Comparison of ENCODE assay signal across 8 cellular contexts in the genomic region with DNA sequence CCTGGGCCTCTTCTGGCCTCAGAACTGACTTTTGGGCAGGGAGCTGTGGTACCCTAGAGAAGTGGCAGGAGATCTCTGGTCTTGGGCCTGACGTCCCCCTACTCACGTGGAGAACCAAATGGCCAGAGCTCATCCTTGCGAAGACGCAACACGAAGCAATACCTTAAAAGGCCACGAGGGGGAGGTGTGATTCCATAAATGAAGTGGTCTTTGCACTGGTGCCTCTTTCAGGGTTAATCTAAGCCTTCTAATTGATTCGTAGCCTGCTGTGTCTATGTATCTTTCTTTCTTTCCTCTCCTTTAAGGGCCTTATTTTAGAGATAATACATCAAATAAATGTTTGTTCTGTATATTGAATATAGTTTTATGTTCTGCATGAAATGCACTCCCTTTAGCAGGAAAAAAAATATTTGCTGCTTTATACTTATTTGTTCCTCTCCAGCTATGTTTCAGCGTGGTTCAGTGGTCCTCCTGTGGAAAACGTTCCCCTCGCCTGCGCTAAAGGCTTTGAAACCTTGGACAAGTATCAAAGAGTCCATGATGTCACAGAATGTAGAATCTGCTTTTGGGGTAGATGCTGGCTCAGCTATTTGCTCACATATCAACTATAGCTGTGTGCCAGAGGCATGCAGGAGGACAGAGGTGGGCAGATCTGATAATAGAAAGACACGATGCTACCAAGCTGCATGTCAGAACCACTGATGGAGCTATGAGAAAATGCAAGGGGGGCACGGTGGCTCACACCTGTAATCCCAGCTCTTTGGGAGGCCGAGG. TPM values are rescaled to one million over a fixed set of nuclear protein-coding genes. Genes with fewer than 3 reads are reported as not detected.
DNase-seq lines count a peak whose midpoint lies in the region; ATAC-seq and TF ChIP-seq lines count a peak whose summit lies in the region.

No MANE protein-coding gene starts in this region.

- TF ChIP-seq POLR2A in adrenal gland (IDR thresholded peaks at IDR 0.05) = no peak
- TF ChIP-seq POLR2A in gastrocnemius medialis (IDR thresholded peaks at IDR 0.05) = no peak

- intact Hi-C loops in adrenal gland (cut with DNase I) = no loop called here
- intact Hi-C loops in right cardiac atrium (cut with DNase I) = loop anchor here in 1 of 4 donors (10.0 kb wide), 1 partner anchor 370 kb away; no protein-coding TSS in a partner anchor
- intact Hi-C loops in gastrocnemius medialis (cut with DNase I; ENCODE audit: low total_unique reads) = no loop called here
- intact Hi-C loops in posterior vena cava (cut with DNase I) = no loop called here

- DNase-seq in GF-D8 (lab: John Stamatoyannopoulos, UW) (peak; percentile 35), NCI-H1417 treated with DMSO at 0.1 percent for 48 hours (lab: John Stamatoyannopoulos, UW) (peak; percentile 48), T follicular helper cell (ENCODE audit: low read depth) (peak; percentile 44), adrenal gland (peak; percentile 44 to 89 (median 70)), right cardiac atrium (peak in 2 of 3 donors; percentile 38 to 82), gastrocnemius medialis (peak; percentile 21 to 40), posterior vena cava (ENCODE audit: low spot score) (no peak)

- peak; percentile 63 to 69 for ATAC-seq in right cardiac atrium
- peak; percentile 42 to 68 for ATAC-seq in gastrocnemius medialis

- in situ Hi-C loops in gastrocnemius medialis (cut with MboI; ENCODE audit: low sequenced_read_pairs in 4 of 4) = loop anchor here in 2 of 4 donors (25.0 kb wide), 2 partner anchors 363 to 738 kb away; no protein-coding TSS in a partner anchor

- H3K36me3 ChIP-seq in HEK293 (ENCODE audit: control insufficient read depth in 2 of 2, insufficient read depth in 1 of 2, low read length in 2 of 2) (no peaks in the 10 kb centered on the region), adrenal gland (replicated peaks in 1 of 2) (no peaks in the 10 kb centered on the region), gastrocnemius medialis (no peaks in the 10 kb centered on the region)

- H3K27me3 ChIP-seq in adrenal gland (no peaks in the 10 kb centered on the region), right cardiac atrium (ENCODE audit: control insufficient read depth, insufficient read depth) (no peaks in the 10 kb centered on the region), gastrocnemius medialis (no peaks in the 10 kb centered on the region)

- TF ChIP-seq CTCF in HEK293 (tag by site-specific recombination; IDR thresholded peaks at IDR 0.05) = no peak
- TF ChIP-seq CTCF in adrenal gland (IDR thresholded peaks at IDR 0.05) = peak; percentile 66 to 81 (median 76)
- peak; percentile 53 to 86 (median 72) for TF ChIP-seq CTCF in gastrocnemius medialis (IDR thresholded peaks at IDR 0.05 in 4 of 5, conservative IDR thresholded peaks at IDR 0.05 in 1 of 5)

- no peak overlapping the region for H3K4me3 ChIP-seq in HEK293 (ENCODE audit: low read depth, low read length)
- H3K4me3 ChIP-seq in adrenal gland = no peak overlapping the region
- no peak overlapping the region for H3K4me3 ChIP-seq in right cardiac atrium (ENCODE audit: low read length)
- H3K4me3 ChIP-seq in gastrocnemius medialis = no peak overlapping the region

- H3K4me1 ChIP-seq in HEK293 (ENCODE audit: control insufficient read depth, insufficient read depth, low read length) (no peaks in the 10 kb centered on the region), adrenal gland (replicated peaks in 1 of 2) (no peaks in the 10 kb centered on the region), right cardiac atrium (ENCODE audit: control insufficient read depth, insufficient read depth, low read length) (no peaks in the 10 kb centered on the region), gastrocnemius medialis (no peaks in the 10 kb centered on the region)

- CTCF ChIA-PET in HEK293 (lab: Yijun Ruan, JAX) = interaction anchor here (0.6 to 3.2 kb wide), 39 partner anchors 8 to 1664 kb away, joined by 3 to 38 read pairs (median 3); no protein-coding TSS in a partner anchor

- H3K9me3 ChIP-seq in HEK293 (ENCODE audit: control insufficient read depth, insufficient read depth, low read depth, low read length) = no peaks in the 10 kb centered on the region
- H3K9me3 ChIP-seq in adrenal gland (replicated peaks in 1 of 3) = no peaks in the 10 kb centered on the region
- H3K9me3 ChIP-seq in right cardiac atrium (ENCODE audit: control insufficient read depth, low read length) = no peaks in the 10 kb centered on the region
- H3K9me3 ChIP-seq in gastrocnemius medialis = no peaks in the 10 kb centered on the region

- POLR2A ChIA-PET in HEK293 (lab: Yijun Ruan, JAX) = no interaction called here

- 27 to 36% (median 30%) methylated on average over 14 of the region's 14 CpGs for WGBS in adrenal gland, 4 donors
- 36% methylated on average over 14 of the region's 14 CpGs for WGBS in right cardiac atrium

- H3K27ac ChIP-seq in HEK293 (ENCODE audit: extremely low read depth, low read depth, low read length) (no peak overlapping the region), adrenal gland (no peak overlapping the region), right cardiac atrium (ENCODE audit: low read length) (no peak overlapping the region), gastrocnemius medialis (no peak overlapping the region)

TF ChIP-seq in HEK293, 187 proteins besides CTCF, POLR2A, EP300 and RAD21 (continues in another document):
- TF ChIP-seq ZNF174 (tag by site-specific recombination; IDR thresholded peaks at IDR 0.05) (no peak), KLF9 (tag by site-specific recombination; IDR thresholded peaks at IDR 0.05; ENCODE audit: low read depth) (no peak), KLF16 (tag by site-specific recombination; IDR thresholded peaks at IDR 0.05) (no peak), ZNF654 (tag by site-specific recombination; IDR thresholded peaks at IDR 0.05; ENCODE audit: low read depth) (peak; percentile 89), TCF7L2 (IDR thresholded peaks at IDR 0.05; ENCODE audit: borderline replicate concordance, low read depth, low read length) (no peak), ZNF433 (tag by site-specific recombination; IDR thresholded peaks at IDR 0.05; ENCODE audit: low read depth) (no peak), MEIS1 (CRISPR knock-in tag; IDR thresholded peaks at IDR 0.05; ENCODE audit: borderline replicate concordance) (no peak), ZNF623 (tag by site-specific recombination; IDR thresholded peaks at IDR 0.05) (no peak), ZSCAN23 (tag by site-specific recombination; IDR thresholded peaks at IDR 0.05) (no peak), ZBTB8A (tag by site-specific recombination; IDR thresholded peaks at IDR 0.05) (peak; percentile 87), ZEB2 (tag by site-specific recombination; IDR thresholded peaks at IDR 0.05) (no peak), ZNF133 (tag by site-specific recombination; IDR thresholded peaks at IDR 0.05) (no peak), YY1 (tag by site-specific recombination; IDR thresholded peaks at IDR 0.05) (no peak), ZNF426 (tag by site-specific recombination; IDR thresholded peaks at IDR 0.05) (no peak)
- TF ChIP-seq, protein P1, sequence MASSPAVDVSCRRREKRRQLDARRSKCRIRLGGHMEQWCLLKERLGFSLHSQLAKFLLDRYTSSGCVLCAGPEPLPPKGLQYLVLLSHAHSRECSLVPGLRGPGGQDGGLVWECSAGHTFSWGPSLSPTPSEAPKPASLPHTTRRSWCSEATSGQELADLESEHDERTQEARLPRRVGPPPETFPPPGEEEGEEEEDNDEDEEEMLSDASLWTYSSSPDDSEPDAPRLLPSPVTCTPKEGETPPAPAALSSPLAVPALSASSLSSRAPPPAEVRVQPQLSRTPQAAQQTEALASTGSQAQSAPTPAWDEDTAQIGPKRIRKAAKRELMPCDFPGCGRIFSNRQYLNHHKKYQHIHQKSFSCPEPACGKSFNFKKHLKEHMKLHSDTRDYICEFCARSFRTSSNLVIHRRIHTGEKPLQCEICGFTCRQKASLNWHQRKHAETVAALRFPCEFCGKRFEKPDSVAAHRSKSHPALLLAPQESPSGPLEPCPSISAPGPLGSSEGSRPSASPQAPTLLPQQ (tag by site-specific recombination; IDR thresholded peaks at IDR 0.05) = no peak
- TF ChIP-seq, protein P2, sequence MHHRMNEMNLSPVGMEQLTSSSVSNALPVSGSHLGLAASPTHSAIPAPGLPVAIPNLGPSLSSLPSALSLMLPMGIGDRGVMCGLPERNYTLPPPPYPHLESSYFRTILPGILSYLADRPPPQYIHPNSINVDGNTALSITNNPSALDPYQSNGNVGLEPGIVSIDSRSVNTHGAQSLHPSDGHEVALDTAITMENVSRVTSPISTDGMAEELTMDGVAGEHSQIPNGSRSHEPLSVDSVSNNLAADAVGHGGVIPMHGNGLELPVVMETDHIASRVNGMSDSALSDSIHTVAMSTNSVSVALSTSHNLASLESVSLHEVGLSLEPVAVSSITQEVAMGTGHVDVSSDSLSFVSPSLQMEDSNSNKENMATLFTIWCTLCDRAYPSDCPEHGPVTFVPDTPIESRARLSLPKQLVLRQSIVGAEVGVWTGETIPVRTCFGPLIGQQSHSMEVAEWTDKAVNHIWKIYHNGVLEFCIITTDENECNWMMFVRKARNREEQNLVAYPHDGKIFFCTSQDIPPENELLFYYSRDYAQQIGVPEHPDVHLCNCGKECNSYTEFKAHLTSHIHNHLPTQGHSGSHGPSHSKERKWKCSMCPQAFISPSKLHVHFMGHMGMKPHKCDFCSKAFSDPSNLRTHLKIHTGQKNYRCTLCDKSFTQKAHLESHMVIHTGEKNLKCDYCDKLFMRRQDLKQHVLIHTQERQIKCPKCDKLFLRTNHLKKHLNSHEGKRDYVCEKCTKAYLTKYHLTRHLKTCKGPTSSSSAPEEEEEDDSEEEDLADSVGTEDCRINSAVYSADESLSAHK (tag by site-specific recombination; IDR thresholded peaks at IDR 0.05) = no peak
- TF ChIP-seq, protein P3, sequence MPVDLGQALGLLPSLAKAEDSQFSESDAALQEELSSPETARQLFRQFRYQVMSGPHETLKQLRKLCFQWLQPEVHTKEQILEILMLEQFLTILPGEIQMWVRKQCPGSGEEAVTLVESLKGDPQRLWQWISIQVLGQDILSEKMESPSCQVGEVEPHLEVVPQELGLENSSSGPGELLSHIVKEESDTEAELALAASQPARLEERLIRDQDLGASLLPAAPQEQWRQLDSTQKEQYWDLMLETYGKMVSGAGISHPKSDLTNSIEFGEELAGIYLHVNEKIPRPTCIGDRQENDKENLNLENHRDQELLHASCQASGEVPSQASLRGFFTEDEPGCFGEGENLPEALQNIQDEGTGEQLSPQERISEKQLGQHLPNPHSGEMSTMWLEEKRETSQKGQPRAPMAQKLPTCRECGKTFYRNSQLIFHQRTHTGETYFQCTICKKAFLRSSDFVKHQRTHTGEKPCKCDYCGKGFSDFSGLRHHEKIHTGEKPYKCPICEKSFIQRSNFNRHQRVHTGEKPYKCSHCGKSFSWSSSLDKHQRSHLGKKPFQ (tag by site-specific recombination; IDR thresholded peaks at IDR 0.05) = no peak

RNA-seq across cellular contexts. Expression of a gene that starts 41.0 kb away (rescaled TPM):
- not detected for total RNA-seq in adrenal gland
- not detected for polyA plus RNA-seq in adrenal gland
- total RNA-seq in right cardiac atrium = not detected
- not detected for polyA plus RNA-seq in right cardiac atrium
- total RNA-seq in gastrocnemius medialis = not detected
- not detected for total RNA-seq in posterior vena cava
